In genomic region chrX:47233333-47234113, GRCh38 we compare ENCODE assay signal across 8 cellular contexts. TPM values are rescaled to one million over a fixed set of nuclear protein-coding genes. Genes with fewer than 3 reads are reported as not detected.
DNase-seq lines count a peak whose midpoint lies in the region; ATAC-seq and TF ChIP-seq lines count a peak whose summit lies in the region.

No MANE protein-coding gene starts in this region.

- peak overlapping the region; percentile 83 to 91 for H3K9ac ChIP-seq in mucosa of rectum (ENCODE audit: low read depth in 1 of 2, low read length in 2 of 2)

- peaks cover 0 to 2% (median 0%) of the 10 kb centered on the region in 3 donors for H3K9me3 Mint-ChIP-seq in IgD-negative memory B cell

- peaks cover 0 to 4% of the 10 kb centered on the region in 2 donors for H3K4me1 ChIP-seq in mucosa of rectum (ENCODE audit: control insufficient read depth in 2 of 2, insufficient read depth in 2 of 2, low read length in 2 of 2)

- DNase-seq in DMS153 (lab: John Stamatoyannopoulos, UW) (peak; percentile 92), OCI-M1 (lab: John Stamatoyannopoulos, UW) (peak; percentile 96), activated T-cell treated with anti-CD3 and anti-CD28 coated beads for 48 hours (ENCODE audit: low read depth) (peak; percentile 86), erythroblast (lab: John Stamatoyannopoulos, UW) (peak; percentile 98 to 99)
- DNase-seq in stimulated activated CD8-positive, alpha-beta memory T cell treated with anti-CD3 and anti-CD28 coated beads, Interleukin-4, amount 100 ng/mL, for 4 hours (ENCODE audit: low read depth in 2 of 2, low spot score in 1 of 2) = peak; percentile 79 to 95

- H3K4me3 Mint-ChIP-seq in IgD-negative memory B cell = peak overlapping the region; percentile 85 to 98 (median 96)

- peaks cover 5% of the 10 kb centered on the region in 2 donors for H3K36me3 ChIP-seq in mucosa of rectum (ENCODE audit: control insufficient read depth in 2 of 2, insufficient read depth in 2 of 2, low read length in 2 of 2)

- H3K9me3 ChIP-seq in mucosa of rectum (ENCODE audit: control insufficient read depth in 2 of 2, low read length in 2 of 2) = no peaks in the 10 kb centered on the region

- peak overlapping the region; percentile 75 to 78 for H3K4me3 ChIP-seq in mucosa of rectum (ENCODE audit: low read length in 2 of 2)

- H3K4me1 Mint-ChIP-seq in IgD-negative memory B cell = peaks cover 0 to 7% (median 5%) of the 10 kb centered on the region in 3 donors

- H3K36me3 Mint-ChIP-seq in IgD-negative memory B cell = peaks cover 1% of the 10 kb centered on the region

- H3K27me3 ChIP-seq in mucosa of rectum (ENCODE audit: control insufficient read depth in 2 of 2, insufficient read depth in 2 of 2, low read length in 2 of 2) = peaks cover 2 to 5% of the 10 kb centered on the region in 2 donors

- peak; percentile 87 for ATAC-seq in GM21576 (IDR thresholded peaks at IDR 0.05; ENCODE audit: unreplicated experiment)

- H3K27ac Mint-ChIP-seq in IgD-negative memory B cell = peak overlapping the region; percentile 86 to 100 (median 99)

- TF ChIP-seq POLR2A in erythroblast (IDR thresholded peaks at IDR 0.05; ENCODE audit: low read length) = peak; percentile 23

- no peaks in the 10 kb centered on the region for H3K27me3 Mint-ChIP-seq in IgD-negative memory B cell

- peak overlapping the region; percentile 96 to 98 for H3K27ac ChIP-seq in mucosa of rectum (ENCODE audit: low read depth in 2 of 2, low read length in 2 of 2)

RNA-seq across cellular contexts. Expression of gene USP11, which starts 0.7 kb away (rescaled TPM):
- polyA plus RNA-seq in IgD-negative memory B cell = 68.6 TPM

RNA-seq across cellular contexts. Expression of gene CDK16, which starts 15.0 kb away (rescaled TPM):
- 16.8 TPM for polyA plus RNA-seq in IgD-negative memory B cell

RNA-seq across cellular contexts. Expression of gene UBA1, which starts 39.9 kb away (rescaled TPM):
- 190 TPM for polyA plus RNA-seq in IgD-negative memory B cell

Comparison
In these comparisons a context has a peak if more than half of its experiments do, and no peak if none do; other contexts are left out.
1. Peak in every context shown above with its lines: DNase-seq, ATAC-seq, H3K4me3 ChIP-seq and H3K27ac ChIP-seq.